Comparison of ENCODE assay signal across 8 cellular contexts in the genomic region with DNA sequence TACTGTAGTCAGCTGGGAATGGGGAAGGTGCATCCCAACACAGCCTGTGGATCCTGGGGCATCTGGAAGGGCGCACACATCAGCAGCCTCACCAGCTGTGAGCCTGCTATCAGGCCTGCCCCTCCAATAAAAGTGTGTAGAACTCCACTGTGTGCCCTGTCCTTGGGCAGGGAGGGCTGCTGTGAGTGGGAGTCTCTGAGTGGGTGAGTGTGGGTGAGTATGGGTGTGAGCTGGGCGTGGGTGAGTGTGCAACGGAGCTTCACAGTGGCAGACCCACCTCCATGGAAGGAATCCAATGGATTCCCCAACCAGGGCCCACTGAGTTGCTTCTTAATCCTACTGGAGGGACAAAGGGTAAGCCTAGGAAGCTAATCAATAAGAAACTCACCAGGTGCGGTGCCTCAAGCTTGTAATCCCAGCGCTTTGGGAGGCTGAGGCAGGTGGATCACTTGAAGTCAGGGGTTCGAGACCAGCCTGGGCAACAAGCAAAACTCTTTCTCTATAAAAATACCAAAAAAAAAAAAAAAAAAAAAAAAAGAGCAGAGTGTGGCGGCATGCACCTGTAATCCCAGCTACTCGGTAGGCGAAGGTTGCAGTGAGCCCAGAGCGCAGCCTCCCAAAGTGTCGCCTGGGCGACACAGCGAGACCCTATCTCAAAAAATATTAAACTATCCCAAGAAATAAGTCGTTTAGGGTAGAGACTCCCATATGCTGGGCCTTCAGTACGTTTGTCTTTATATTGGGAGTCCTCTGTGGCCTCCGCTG. TPM values are rescaled to one million over a fixed set of nuclear protein-coding genes. Genes with fewer than 3 reads are reported as not detected.
DNase-seq lines count a peak whose midpoint lies in the region; ATAC-seq and TF ChIP-seq lines count a peak whose summit lies in the region.

No MANE protein-coding gene starts in this region.

- no peak for TF ChIP-seq CTCF in HCT116 (IDR thresholded peaks at IDR 0.05 in 2 of 3, conservative IDR thresholded peaks at IDR 0.05 in 1 of 3; ENCODE audit: borderline replicate concordance in 1 of 3, insufficient read depth in 1 of 3, low read depth in 2 of 3, low read length in 2 of 3)
- TF ChIP-seq CTCF in WTC11 (IDR thresholded peaks at IDR 0.05) = no peak
- TF ChIP-seq CTCF in right atrium auricular region (IDR thresholded peaks at IDR 0.05) = no peak

- H3K4me1 ChIP-seq in HCT116 (ENCODE audit: control insufficient read depth in 1 of 2, insufficient read depth in 2 of 2, low read length in 2 of 2) (peaks cover 11 to 30% of the 10 kb centered on the region in 2 experiments), right atrium auricular region (peaks cover 3 to 33% of the 10 kb centered on the region in 2 donors), skeletal muscle tissue (ENCODE audit: control insufficient read depth in 3 of 3, insufficient read depth in 3 of 3, low read length in 3 of 3) (peaks cover 23 to 40% (median 27%) of the 10 kb centered on the region in 3 donors)

- H4K20me1 ChIP-seq in HCT116 (ENCODE audit: insufficient read depth) = no peaks in the 10 kb centered on the region

- H3K36me3 Mint-ChIP-seq in WTC11 = peaks cover 35% of the 10 kb centered on the region

- H3K36me3 ChIP-seq in HCT116 (ENCODE audit: control insufficient read depth in 1 of 2, insufficient read depth in 2 of 2, low read length in 2 of 2) (peaks cover 12 to 18% of the 10 kb centered on the region in 2 experiments; a peak in 3 of 4 replicates), right atrium auricular region (peaks cover 42% of the 10 kb centered on the region), skeletal muscle tissue (ENCODE audit: control insufficient read depth in 3 of 3, insufficient read depth in 3 of 3, low read length in 3 of 3) (peaks cover 36 to 43% (median 40%) of the 10 kb centered on the region in 3 donors)

- H3K9me2 ChIP-seq in HCT116 (ENCODE audit: insufficient read depth) = no peaks in the 10 kb centered on the region

- H3K9ac ChIP-seq in HCT116 (ENCODE audit: low read length) (peak overlapping the region; percentile 97), skeletal muscle tissue (ENCODE audit: low read depth in 1 of 3, low read length in 3 of 3) (peak overlapping the region in 2 of 3 donors; percentile 94 to 95)

- H3K27me3 ChIP-seq in HCT116 (ENCODE audit: insufficient read depth, low read length) = no peaks in the 10 kb centered on the region
- no peaks in the 10 kb centered on the region for H3K27me3 ChIP-seq in right atrium auricular region
- no peaks in the 10 kb centered on the region for H3K27me3 ChIP-seq in skeletal muscle tissue (ENCODE audit: control insufficient read depth in 3 of 3, insufficient read depth in 3 of 3, low read length in 3 of 3)

- no TSS peak for BruUV-seq in HCT116 (replicated peaks; lab: Mats Ljungman, UMichigan)

- H3K4me3 ChIP-seq in HCT116 (replicated peaks in 1 of 2; ENCODE audit: low read depth in 1 of 2, low read length in 2 of 2) (peak overlapping the region; percentile 71 to 75), right atrium auricular region (peak overlapping the region in 1 of 2 donors; percentile 85), skeletal muscle tissue (ENCODE audit: low read length in 3 of 3) (peak overlapping the region; percentile 78 to 95 (median 92))

- H3K4me1 Mint-ChIP-seq in WTC11 = peaks cover 16% of the 10 kb centered on the region

- no peak for ATAC-seq in HCT116
- no peak for ATAC-seq in WTC11
- no peak for ATAC-seq in GM19324 (IDR thresholded peaks at IDR 0.05; ENCODE audit: low FRiP score, unreplicated experiment)

- no peak for TF ChIP-seq POLR2A in HCT116 (IDR thresholded peaks at IDR 0.05; ENCODE audit: borderline replicate concordance, extremely low read depth, insufficient read depth, insufficient read length)

- no peak for TF ChIP-seq RAD21 in HCT116 (IDR thresholded peaks at IDR 0.05; ENCODE audit: low read depth)

- no peak for DNase-seq in HCT116 (ENCODE audit: low read depth, low spot score)
- DNase-seq in WTC11 (ENCODE audit: low spot score) = no peak
- no peak for DNase-seq in right atrium auricular region (ENCODE audit: low spot score)
- no peak for DNase-seq in NK-92 (lab: John Stamatoyannopoulos, UW; ENCODE audit: unreplicated experiment)
- DNase-seq in GOT3 (lab: John Stamatoyannopoulos, UW) = no peak
- no peak for DNase-seq in hypothalamus (lab: John Stamatoyannopoulos, UW)

- H3K27me3 Mint-ChIP-seq in WTC11 (ENCODE audit: low read depth) = no peaks in the 10 kb centered on the region

- H3K27ac ChIP-seq in HCT116 (ENCODE audit: low read depth, low read length) (peak overlapping the region; percentile 97), right atrium auricular region (peak overlapping the region; percentile 89 to 94), skeletal muscle tissue (ENCODE audit: low read depth, low read length) (peak overlapping the region; percentile 93)

- H3K9me3 Mint-ChIP-seq in WTC11 = no peaks in the 10 kb centered on the region

- H3K9me3 ChIP-seq in HCT116 (ENCODE audit: control insufficient read depth in 1 of 2, insufficient read depth in 1 of 2, low read depth in 1 of 2, low read length in 2 of 2) = no peaks in the 10 kb centered on the region
- no peaks in the 10 kb centered on the region for H3K9me3 ChIP-seq in right atrium auricular region
- H3K9me3 ChIP-seq in skeletal muscle tissue (ENCODE audit: control insufficient read depth in 3 of 3, low read length in 3 of 3) = no peaks in the 10 kb centered on the region

- H3K4me2 ChIP-seq in HCT116 (ENCODE audit: low read length) = peak overlapping the region; percentile 93

- no peak overlapping the region for H2AFZ ChIP-seq in HCT116 (ENCODE audit: low read depth, low read length, poor library complexity, severe bottlenecking)

- CTCF ChIA-PET in HCT116 (lab: Charles Lee) = interaction anchor here (0.8 to 4.0 kb wide), 4 partner anchors 21 to 315 kb away, joined by 3 to 35 read pairs (median 6); a partner anchor contains a TSS
- CTCF ChIA-PET in WTC11 (lab: Charles Lee) = interaction anchor here (0.6 to 6.2 kb wide), 15 partner anchors 11 to 317 kb away, joined by 3 to 264 read pairs (median 5); a partner anchor contains a TSS

- peak overlapping the region; percentile 74; the same call in 1 of the 2 replicates for H3K4me3 Mint-ChIP-seq in WTC11

- intact Hi-C loops in HCT116 (cut with micrococcal nuclease) = loop anchor here (1.0 to 2.0 kb wide), 3 partner anchors 19 to 79 kb away; a partner anchor contains a TSS

- H3K79me2 ChIP-seq in HCT116 (ENCODE audit: insufficient read depth, low read length) = peaks cover 21% of the 10 kb centered on the region

- RAD21 ChIA-PET in HCT116 (lab: Charles Lee; ENCODE audit: low non-redundant PET in 1 of 2, low total read pairs in 2 of 2, uncharacterized antibody in 2 of 2, unreplicated experiment in 2 of 2) = interaction anchor here (1.0 to 1.6 kb wide), 4 partner anchors 19 to 96 kb away, joined by 3 to 10 read pairs (median 6); a partner anchor contains a TSS

- POLR2A ChIA-PET in HCT116 (lab: Charles Lee) (interaction anchor here (0.8 to 2.3 kb wide), 6 partner anchors 9 to 79 kb away, joined by 3 to 21 read pairs (median 4); a partner anchor contains a TSS), WTC11 (lab: Charles Lee) (interaction anchor here (0.8 to 1.9 kb wide), 4 partner anchors 10 to 40 kb away, joined by 3 to 19 read pairs (median 10); a partner anchor contains a TSS)

- peak overlapping the region; percentile 70 for H3K27ac Mint-ChIP-seq in WTC11

TF ChIP-seq in HCT116, 20 proteins besides CTCF, POLR2A, EP300 and RAD21 (continues in another document):
- TF ChIP-seq FOSL1 (IDR thresholded peaks at IDR 0.05; ENCODE audit: low read depth) = no peak

TF ChIP-seq in WTC11, 78 proteins besides CTCF, POLR2A, EP300 and RAD21:
- TF ChIP-seq SP1 (CRISPR knock-in tag; conservative IDR thresholded peaks at IDR 0.05) = no peak
- peak; percentile 66; the same call in 1 of the 2 replicates for TF ChIP-seq ZNF121 (CRISPR knock-in tag; IDR thresholded peaks at IDR 0.05)

RNA-seq across cellular contexts. Expression of a gene that starts 0.6 kb away (rescaled TPM):
- total RNA-seq in HCT116 (2021; ENCODE audit: unreplicated experiment) (38.5 TPM), WTC11 (2021) (26.1 to 31.9 TPM (median 27.8 TPM) in 3 replicates), right atrium auricular region (1 to 10 TPM; 6.8 to 9.5 TPM), skeletal muscle tissue (11.5 TPM)
- 28.8 and 34.7 TPM in 2 replicates for polyA plus RNA-seq in HCT116 (2012)

RNA-seq across cellular contexts. Expression of a gene that starts 19.0 kb away (rescaled TPM):
- 95.4 TPM for total RNA-seq in HCT116 (2021; ENCODE audit: unreplicated experiment)
- 106 and 123 TPM in 2 replicates for polyA plus RNA-seq in HCT116 (2012)
- 92.1 to 102 TPM (median 101 TPM) in 3 replicates for total RNA-seq in WTC11 (2021)
- 10 to 100 TPM; 17.4 to 19.0 TPM for total RNA-seq in right atrium auricular region
- 30.3 TPM for total RNA-seq in skeletal muscle tissue

RNA-seq across cellular contexts. Expression of a gene that starts 21.8 kb away (rescaled TPM):
- total RNA-seq in HCT116 (2021; ENCODE audit: unreplicated experiment) (20.4 TPM), WTC11 (2021) (16.4 to 23.6 TPM (median 21.7 TPM) in 3 replicates), right atrium auricular region (10 to 100 TPM; 14.9 to 17.9 TPM), skeletal muscle tissue (5.7 TPM)
- 15.2 and 18.2 TPM in 2 replicates for polyA plus RNA-seq in HCT116 (2012)

RNA-seq across cellular contexts. Expression of a gene that starts 40.2 kb away (rescaled TPM):
- total RNA-seq in HCT116 (2021; ENCODE audit: unreplicated experiment) (186 TPM), WTC11 (2021) (114 to 130 TPM (median 121 TPM) in 3 replicates), right atrium auricular region (10 to 100 TPM in 1 of 2 donors, 1 to 10 TPM in 1; 4.8 to 12.9 TPM), skeletal muscle tissue (18.8 TPM)
- polyA plus RNA-seq in HCT116 (2012) = 245 and 283 TPM in 2 replicates

RNA-seq across cellular contexts. Expression of a gene that starts 51.0 kb away (rescaled TPM):
- total RNA-seq in HCT116 (2021; ENCODE audit: unreplicated experiment) (44.9 TPM), WTC11 (2021) (27.9 to 31.5 TPM (median 31.0 TPM) in 3 replicates), right atrium auricular region (10 to 100 TPM; 41.7 to 42.3 TPM), skeletal muscle tissue (14.1 TPM)
- polyA plus RNA-seq in HCT116 (2012) = 36.8 and 54.6 TPM in 2 replicates
